17 cellular contexts compared by ENCODE assay signal in the genomic region with DNA sequence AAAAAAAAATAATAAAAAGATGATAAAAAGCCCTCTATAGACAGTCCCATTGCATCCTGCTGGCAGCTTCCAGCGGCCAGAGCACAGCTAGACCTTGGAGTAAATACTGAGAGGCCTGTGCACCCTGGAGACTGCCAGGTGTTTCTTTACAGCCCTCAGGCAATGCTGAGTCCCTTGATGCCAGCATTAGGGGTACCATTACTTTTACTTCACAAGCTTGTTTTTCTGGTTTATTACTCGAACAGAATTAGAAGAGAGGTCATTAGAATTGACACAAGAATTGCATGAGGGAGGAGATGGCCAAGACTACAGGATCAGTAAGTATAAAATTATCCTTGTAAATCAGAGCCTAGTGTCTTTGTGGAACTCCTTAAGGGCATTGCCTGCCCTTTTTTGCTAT. TPM values are rescaled to one million over a fixed set of nuclear protein-coding genes. Genes with fewer than 3 reads are reported as not detected.
"Had no signal": no experiment of that assay in that cellular context is flagged by ENCODE, and none has a peak within 500 bp of the region (broad histone marks: within the 10 kb centered on the region; RNA-seq: fewer than 3 reads in every experiment).

No MANE protein-coding gene starts in this region.

- H3K4me1 Mint-ChIP-seq: stimulated activated memory B cell treated with anti-CD40 and anti-IgM and Interleukin-4, amounts not matched to agents 10 μg/mL and 1 μg/mL and 100 μg/mL, for 72 hours had no signal

- H3K27ac Mint-ChIP-seq: activated CD8-positive, alpha-beta T cell treated with anti-CD3 and anti-CD28 coated beads for 36 hours; activated naive CD8-positive, alpha-beta T cell treated with anti-CD3 and anti-CD28 coated beads, Interleukin-2, amount 10 ng/mL, durations not matched to agents 7 days and 5 days; activated T-cell treated with anti-CD3 and anti-CD28 coated beads, Interleukin-2, amount 50 U/mL, for 72 hours; endodermal cell; natural killer cell; stimulated activated memory B cell treated with anti-CD40 and anti-IgM and Interleukin-4, amounts not matched to agents 10 μg/mL and 1 μg/mL and 100 μg/mL, for 72 hours had no signal

- ATAC-seq: activated CD8-positive, alpha-beta T cell treated with anti-CD3 and anti-CD28 coated beads for 36 hours; activated T-cell treated with anti-CD3 and anti-CD28 coated beads, Interleukin-2, amount 50 U/mL, for 72 hours; natural killer cell; psoas muscle; right lobe of liver; stimulated activated memory B cell treated with anti-CD40 and anti-IgM and Interleukin-4, amounts not matched to agents 10 μg/mL and 1 μg/mL and 100 μg/mL, for 72 hours had no signal

- H3K4me1 ChIP-seq: breast epithelium, right lobe of liver had no signal

- H3K36me3 ChIP-seq: breast epithelium had no signal

- H3K9me3 ChIP-seq: breast epithelium, psoas muscle, right lobe of liver, upper lobe of left lung had no signal

- H3K4me3 Mint-ChIP-seq: activated CD8-positive, alpha-beta T cell treated with anti-CD3 and anti-CD28 coated beads for 36 hours; activated naive CD8-positive, alpha-beta T cell treated with anti-CD3 and anti-CD28 coated beads, Interleukin-2, amount 10 ng/mL, durations not matched to agents 7 days and 5 days; activated T-cell treated with anti-CD3 and anti-CD28 coated beads, Interleukin-2, amount 50 U/mL, for 72 hours; endodermal cell; natural killer cell; stimulated activated memory B cell treated with anti-CD40 and anti-IgM and Interleukin-4, amounts not matched to agents 10 μg/mL and 1 μg/mL and 100 μg/mL, for 72 hours had no signal

- H3K9me3 Mint-ChIP-seq: activated CD8-positive, alpha-beta T cell treated with anti-CD3 and anti-CD28 coated beads for 36 hours; activated naive CD8-positive, alpha-beta T cell treated with anti-CD3 and anti-CD28 coated beads, Interleukin-2, amount 10 ng/mL, durations not matched to agents 7 days and 5 days; activated T-cell treated with anti-CD3 and anti-CD28 coated beads, Interleukin-2, amount 50 U/mL, for 72 hours; endodermal cell; natural killer cell; stimulated activated memory B cell treated with anti-CD40 and anti-IgM and Interleukin-4, amounts not matched to agents 10 μg/mL and 1 μg/mL and 100 μg/mL, for 72 hours had no signal

- H3K4me3 ChIP-seq: breast epithelium, psoas muscle, right lobe of liver, upper lobe of left lung had no signal

- H3K27me3 ChIP-seq: breast epithelium, right lobe of liver, upper lobe of left lung had no signal

- H3K27me3 Mint-ChIP-seq: activated CD8-positive, alpha-beta T cell treated with anti-CD3 and anti-CD28 coated beads for 36 hours had no signal

- DNase-seq: activated CD8-positive, alpha-beta memory T cell treated with anti-CD3 and anti-CD28 coated beads, Interleukin-2, amount 50 U/mL, for 4 hours; activated CD8-positive, alpha-beta T cell treated with anti-CD3 and anti-CD28 coated beads for 36 hours; activated naive CD8-positive, alpha-beta T cell treated with anti-CD3 and anti-CD28 coated beads, Interleukin-2, amount 10 ng/mL, durations not matched to agents 7 days and 5 days; activated T-cell treated with anti-CD3 and anti-CD28 coated beads, Interleukin-2, amount 50 U/mL, for 72 hours; anterior cingulate cortex; endodermal cell; erythroblast; natural killer cell; psoas muscle; right lobe of liver; substantia nigra; T1000; upper lobe of left lung had no signal

- H3K27ac ChIP-seq: breast epithelium, psoas muscle, right lobe of liver, upper lobe of left lung had no signal

RNA-seq across cellular contexts. Expression of gene AKNAD1, which starts 43.6 kb away (rescaled TPM):
- total RNA-seq: activated CD8-positive, alpha-beta T cell treated with anti-CD3 and anti-CD28 coated beads for 36 hours; activated naive CD8-positive, alpha-beta T cell treated with anti-CD3 and anti-CD28 coated beads, Interleukin-2, amount 10 ng/mL, durations not matched to agents 7 days and 5 days; activated T-cell treated with anti-CD3 and anti-CD28 coated beads, Interleukin-2, amount 50 U/mL, for 72 hours; mononuclear cell; natural killer cell; osteoblast; right lobe of liver had no signal
